17 cellular contexts compared by ENCODE assay signal in the genomic region with DNA sequence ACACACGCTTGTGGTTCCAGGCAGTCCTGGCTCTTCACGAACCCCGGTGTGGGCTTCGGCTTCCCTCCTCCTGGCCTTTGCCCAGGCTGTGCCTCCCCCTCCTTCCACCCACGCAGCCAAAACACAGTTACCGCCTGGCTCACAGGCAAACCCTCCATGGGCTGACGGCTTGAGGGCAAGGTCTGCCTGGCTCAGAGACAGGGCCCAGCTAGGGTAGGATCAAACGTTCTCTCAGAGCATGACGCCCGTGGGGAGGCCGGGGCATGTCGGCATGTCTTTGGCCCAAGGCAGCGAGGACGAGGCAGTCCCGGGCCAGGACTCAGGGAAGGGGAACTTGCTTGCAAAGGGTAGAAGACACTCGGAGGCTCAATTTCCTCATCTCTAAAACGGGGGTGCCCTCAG. TPM values are rescaled to one million over a fixed set of nuclear protein-coding genes. Genes with fewer than 3 reads are reported as not detected.
DNase-seq lines count a peak whose midpoint lies in the region; ATAC-seq and TF ChIP-seq lines count a peak whose summit lies in the region.
"Had no signal": no experiment of that assay in that cellular context is flagged by ENCODE, and none has a peak within 500 bp of the region (broad histone marks: within the 10 kb centered on the region; RNA-seq: fewer than 3 reads in every experiment).

No MANE protein-coding gene starts in this region.

- POLR2A ChIA-PET in IMR-90 (lab: Charles Lee; ENCODE audit: unreplicated experiment), result no interaction called here

- no peak overlapping the region for H2BK15ac ChIP-seq in IMR-90 (ENCODE audit: low read depth, low read length)
- no peak overlapping the region for H2BK15ac ChIP-seq in neuronal stem cell (ENCODE audit: low read length)

- H3K4me3 ChIP-seq in IMR-90 (ENCODE audit: insufficient read depth, low read depth, low read length) (no peak overlapping the region), neuronal stem cell (ENCODE audit: low read length in 2 of 2) (peak overlapping the region in 1 of 2 donors; percentile 43)

- no peak overlapping the region for H4K5ac ChIP-seq in IMR-90 (ENCODE audit: low read depth, low read length)

- DNase-seq in IMR-90 (no peak), glutamatergic neuron (peak; percentile 18), neuronal stem cell (ENCODE audit: low spot score) (no peak), NCI-H1105 (lab: John Stamatoyannopoulos, UW) (no peak), superior temporal gyrus (ENCODE audit: extremely low spot score) (no peak), DMS 273 (lab: John Stamatoyannopoulos, UW; ENCODE audit: unreplicated experiment) (no peak)
- DNase-seq: AML-193; CD8-positive, alpha-beta T cell; Karpas-422; MM.1S; NCI-H1417; NCI-H1930; NCI-H2171; NCI-H774; SHP77 treated with DMSO at 0.1 percent for 48 hours had no signal

- H3K4me1 ChIP-seq in IMR-90 (ENCODE audit: control insufficient read depth, insufficient read depth, low read length) (no peaks in the 10 kb centered on the region), neuronal stem cell (ENCODE audit: control insufficient read depth in 2 of 2, insufficient read depth in 1 of 2, low read depth in 1 of 2, low read length in 2 of 2) (peaks cover 0 to 3% of the 10 kb centered on the region in 2 donors)

- no peak overlapping the region for H2BK12ac ChIP-seq in neuronal stem cell (ENCODE audit: low read length)

- no peak overlapping the region for H3K4ac ChIP-seq in IMR-90 (ENCODE audit: low read depth, low read length)
- no peak overlapping the region for H3K4ac ChIP-seq in neuronal stem cell (ENCODE audit: low read length)

- dilution Hi-C loops in IMR-90 (cut with HindIII; ENCODE audit: low sequenced_read_pairs, unreplicated experiment), result no loop called here

- peaks cover 9% of the 10 kb centered on the region for H3K27me3 Mint-ChIP-seq in glutamatergic neuron (ENCODE audit: unreplicated experiment)

- no peaks in the 10 kb centered on the region for H3K9me1 ChIP-seq in IMR-90 (ENCODE audit: insufficient read depth, low read length)

- no peaks in the 10 kb centered on the region for H3K36me3 Mint-ChIP-seq in glutamatergic neuron (ENCODE audit: unreplicated experiment)
- H3K36me3 Mint-ChIP-seq: CD8-positive, alpha-beta T cell had no signal

- H3K9me3 Mint-ChIP-seq in glutamatergic neuron (ENCODE audit: unreplicated experiment), result peaks cover 5% of the 10 kb centered on the region
- H3K9me3 Mint-ChIP-seq: CD8-positive, alpha-beta T cell had no signal

- H2AK5ac ChIP-seq in IMR-90 (ENCODE audit: low read depth, low read length), result no peak overlapping the region
- H2AK5ac ChIP-seq in neuronal stem cell (ENCODE audit: low read depth, low read length), result peak overlapping the region; percentile 78

- H3K23ac ChIP-seq in IMR-90 (ENCODE audit: low read depth, low read length), result no peak overlapping the region
- no peak overlapping the region for H3K23ac ChIP-seq in neuronal stem cell (ENCODE audit: low read depth, low read length, poor library complexity)

- no peak overlapping the region for H4K91ac ChIP-seq in IMR-90 (ENCODE audit: insufficient read depth, low read depth, low read length)
- H4K91ac ChIP-seq in neuronal stem cell (ENCODE audit: low read depth, low read length, poor library complexity), result no peak overlapping the region

- ATAC-seq in IMR-90 (ENCODE audit: low read depth), result no peak; the same call in 1 of the 2 replicates
- ATAC-seq: CD8-positive, alpha-beta T cell had no signal

- TF ChIP-seq CTCF in C4-2B (conservative IDR thresholded peaks at IDR 0.05), result no peak
- no peak for TF ChIP-seq CTCF in IMR-90 (conservative IDR thresholded peaks at IDR 0.05; ENCODE audit: low read depth, low read length)
- no peak for TF ChIP-seq CTCF in glutamatergic neuron (IDR thresholded peaks at IDR 0.05; ENCODE audit: partially characterized antibody, unreplicated experiment)

- H3K9ac ChIP-seq in IMR-90 (ENCODE audit: low read depth, low read length), result no peak overlapping the region
- no peak overlapping the region for H3K9ac ChIP-seq in neuronal stem cell (ENCODE audit: low read depth, low read length, poor library complexity)

- no peak for TF ChIP-seq POLR2A in IMR-90 (IDR thresholded peaks at IDR 0.05; ENCODE audit: low read depth, low read length)

- H3K36me3 ChIP-seq in IMR-90 (ENCODE audit: control insufficient read depth, insufficient read depth, low read length) (no peaks in the 10 kb centered on the region), neuronal stem cell (replicated peaks in 1 of 2; ENCODE audit: control insufficient read depth in 2 of 2, insufficient read depth in 2 of 2, low read length in 2 of 2) (no peaks in the 10 kb centered on the region)

- H2BK120ac ChIP-seq in IMR-90 (ENCODE audit: low read depth, low read length) (no peak overlapping the region), neuronal stem cell (ENCODE audit: low read depth, low read length) (no peak overlapping the region)

- no peaks in the 10 kb centered on the region for H4K20me1 ChIP-seq in IMR-90 (ENCODE audit: insufficient read depth, low read length)

- H2AFZ ChIP-seq in IMR-90 (replicated peaks; ENCODE audit: low read length, poor library complexity) (peak overlapping the region; percentile 64), neuronal stem cell (ENCODE audit: low read length) (peak overlapping the region; percentile 40)

- H4K8ac ChIP-seq in IMR-90 (ENCODE audit: low read depth in 2 of 2, low read length in 2 of 2) (no peak overlapping the region), neuronal stem cell (ENCODE audit: low read depth, low read length) (no peak overlapping the region)

- H3K18ac ChIP-seq in IMR-90 (ENCODE audit: low read depth, low read length) (no peak overlapping the region), neuronal stem cell (ENCODE audit: low read length) (peak overlapping the region; percentile 88)

- 65% methylated on average over 12 of the region's 17 CpGs; no CpG with 5 or more reads in 1 of the 2 experiments for WGBS in IMR-90 (ENCODE audit: extremely low coverage in 2 of 2, insufficient read length in 1 of 2), 2 experiments
- WGBS in neuronal stem cell (ENCODE audit: extremely low coverage in 2 of 2, insufficient read length in 2 of 2, insufficient replicate concordance in 1 of 2), 2 donors, result no CpG with 5 or more reads among the region's 17 CpGs

- H3K14ac ChIP-seq in IMR-90 (replicated peaks; ENCODE audit: low read depth, low read length) (no peak overlapping the region), neuronal stem cell (ENCODE audit: low read length) (peak overlapping the region; percentile 87)

- intact Hi-C loops in IMR-90 (cut with micrococcal nuclease), result no loop called here

- H3K4me2 ChIP-seq in IMR-90 (ENCODE audit: low read depth, low read length) (no peak overlapping the region), neuronal stem cell (ENCODE audit: insufficient read depth, low read length, poor library complexity, severe bottlenecking) (no peak overlapping the region)

- no peak overlapping the region for H3K56ac ChIP-seq in IMR-90 (ENCODE audit: extremely low read depth, insufficient read depth, low read length)

- H3K27ac ChIP-seq in C4-2B, result 0 out of 2 replicates have a peak overlapping the region, but pooled peaks have one; percentile 7
- no peak overlapping the region for H3K27ac ChIP-seq in IMR-90 (ENCODE audit: insufficient read depth, low read length)
- H3K27ac ChIP-seq in neuronal stem cell (replicated peaks; ENCODE audit: low read length), result no peak overlapping the region

- no peak overlapping the region for H3K27ac Mint-ChIP-seq in glutamatergic neuron (ENCODE audit: unreplicated experiment)
- H3K27ac Mint-ChIP-seq: CD8-positive, alpha-beta T cell had no signal

- no peak overlapping the region for H3K4me3 Mint-ChIP-seq in glutamatergic neuron (ENCODE audit: unreplicated experiment)
- H3K4me3 Mint-ChIP-seq: CD8-positive, alpha-beta T cell had no signal

- no peak overlapping the region for H2AK9ac ChIP-seq in IMR-90 (replicated peaks; ENCODE audit: low read depth, low read length, poor library complexity)

- peaks cover 7% of the 10 kb centered on the region for H3K4me1 Mint-ChIP-seq in glutamatergic neuron (ENCODE audit: low read depth, unreplicated experiment)

- no peak for TF ChIP-seq RAD21 in IMR-90 (IDR thresholded peaks at IDR 0.05; ENCODE audit: low read length)

- CTCF ChIA-PET in IMR-90 (lab: Yijun Ruan, JAX), result no interaction called here

- H3K27me3 ChIP-seq in IMR-90 (ENCODE audit: control insufficient read depth, insufficient read depth, low read length) (no peaks in the 10 kb centered on the region; the same call in 1 of the 2 replicates), neuronal stem cell (ENCODE audit: control insufficient read depth in 3 of 3, insufficient read depth in 3 of 3, low read depth in 1 of 3, low read length in 3 of 3) (peaks cover 0 to 45% (median 0%) of the 10 kb centered on the region in 3 experiments)

- in situ Hi-C loops in IMR-90 (cut with MboI; ENCODE audit: low sequenced_read_pairs), result no loop called here

- H3K79me1 ChIP-seq in IMR-90 (ENCODE audit: low read depth in 1 of 2, low read length in 2 of 2), result no peaks in the 10 kb centered on the region
- no peaks in the 10 kb centered on the region for H3K79me1 ChIP-seq in neuronal stem cell (ENCODE audit: low read depth, low read length)

- no TSS peak for BruUV-seq in IMR-90 (replicated peaks; lab: Mats Ljungman, UMichigan)

- H2BK5ac ChIP-seq in IMR-90 (ENCODE audit: low read depth, low read length, poor library complexity, severe bottlenecking) (no peak overlapping the region), neuronal stem cell (ENCODE audit: low read length) (no peak overlapping the region)

- H3K9me3 ChIP-seq in IMR-90 (ENCODE audit: control insufficient read depth, insufficient read depth, low read length) (no peaks in the 10 kb centered on the region), neuronal stem cell (replicated peaks in 1 of 2; ENCODE audit: control insufficient read depth in 2 of 2, insufficient read depth in 1 of 2, low read depth in 1 of 2, low read length in 2 of 2) (no peaks in the 10 kb centered on the region)

- H2BK20ac ChIP-seq in IMR-90 (ENCODE audit: low read depth, low read length), result no peak overlapping the region

RNA-seq across cellular contexts. Expression of a gene that starts 2.1 kb away (rescaled TPM):
- total RNA-seq in IMR-90 (2012; rRNA removed) (not detected in 2 replicates), glutamatergic neuron (ENCODE audit: unreplicated experiment) (not detected)
- polyA plus RNA-seq in IMR-90 (2012; rRNA removed), result not detected in 2 replicates
- polyA plus RNA-seq in IMR-90 (2012; cell fraction: cytosol; rRNA removed), result 0.02 TPM in 1 of 2 replicates, not detected in the other
- 0.10 TPM in 1 of 2 replicates, not detected in the other for polyA plus RNA-seq in IMR-90 (2012; cell fraction: nucleus; rRNA removed; ENCODE audit: low replicate concordance)
- polyA plus RNA-seq in neuronal stem cell (2013, experiment 1 of 2), result 0.03 TPM
- not detected for polyA plus RNA-seq in neuronal stem cell (2013, experiment 2 of 2)
- total RNA-seq: CD8-positive, alpha-beta T cell; NCI-H460 had no signal

RNA-seq across cellular contexts. Expression of a gene that starts 19.0 kb away (rescaled TPM):
- total RNA-seq in IMR-90 (2012; rRNA removed) (6.5 and 6.9 TPM in 2 replicates), glutamatergic neuron (ENCODE audit: unreplicated experiment) (409 TPM)
- polyA plus RNA-seq in IMR-90 (2012; rRNA removed), result 37.7 and 42.6 TPM in 2 replicates
- polyA plus RNA-seq in IMR-90 (2012; cell fraction: cytosol; rRNA removed), result 17.9 and 46.0 TPM in 2 replicates
- 218 and 643 TPM in 2 replicates for polyA plus RNA-seq in IMR-90 (2012; cell fraction: nucleus; rRNA removed; ENCODE audit: low replicate concordance)
- 113 TPM for polyA plus RNA-seq in neuronal stem cell (2013, experiment 1 of 2)
- polyA plus RNA-seq in neuronal stem cell (2013, experiment 2 of 2), result 111 TPM

RNA-seq across cellular contexts. Expression of a gene that starts 51.1 kb away (rescaled TPM):
- total RNA-seq in IMR-90 (2012; rRNA removed), result 22.5 and 25.8 TPM in 2 replicates
- polyA plus RNA-seq in IMR-90 (2012; rRNA removed), result 16.6 and 16.9 TPM in 2 replicates
- polyA plus RNA-seq in IMR-90 (2012; cell fraction: cytosol; rRNA removed), result 14.0 and 18.1 TPM in 2 replicates
- polyA plus RNA-seq in IMR-90 (2012; cell fraction: nucleus; rRNA removed; ENCODE audit: low replicate concordance), result 9.9 and 11.9 TPM in 2 replicates
- total RNA-seq in glutamatergic neuron (ENCODE audit: unreplicated experiment), result 9.7 TPM
- 8.7 TPM for polyA plus RNA-seq in neuronal stem cell (2013, experiment 1 of 2)
- polyA plus RNA-seq in neuronal stem cell (2013, experiment 2 of 2), result 9.9 TPM

Comparison
In these comparisons a context has a peak if more than half of its experiments do, and no peak if none do; other contexts are left out.
1. RNA of a gene that starts 19.0 kb away (total RNA-seq): 409 TPM in glutamatergic neuron (single experiment); 6.5 to 6.9 TPM in IMR-90; every median in the first group is over 10 times any median in the second.